ENCODE assay signal across 8 cellular contexts in genomic region chr17:64320613-64321553, GRCh38. TPM values are rescaled to one million over a fixed set of nuclear protein-coding genes. Genes with fewer than 3 reads are reported as not detected.
DNase-seq lines count a peak whose midpoint lies in the region; ATAC-seq, FAIRE-seq and TF ChIP-seq lines count a peak whose summit lies in the region.

No MANE protein-coding gene starts in this region.

- 36% methylated on average over 28 of the region's 28 CpGs for WGBS in HepG2 (ENCODE audit: low lambda C conversion rate)

- no peaks in the 10 kb centered on the region for H3K9me3 ChIP-seq in HepG2 (ENCODE audit: low read length)

- peak overlapping the region; percentile 48 for H3K4me2 ChIP-seq in HepG2 (ENCODE audit: low read depth, low read length)

- CTCF ChIA-PET in HepG2 (lab: Yijun Ruan, JAX; ENCODE audit: low intra/inter-chr PET ratio, low total read pairs): interaction anchor here (0.8 to 1.9 kb wide), 7 partner anchors 10 to 170 kb away, joined by 3 to 42 read pairs (median 4); no protein-coding TSS in a partner anchor

- H2AFZ ChIP-seq in HepG2 (ENCODE audit: low read length): no peak overlapping the region

- H3K4me3 ChIP-seq in HepG2 (replicated peaks in 1 of 3; ENCODE audit: insufficient read depth in 1 of 3, low read depth in 2 of 3, low read length in 3 of 3): no peak overlapping the region

- POLR2A ChIA-PET in HepG2 (lab: Yijun Ruan, JAX): no interaction called here

- TF ChIP-seq POLR2A in HepG2 (IDR thresholded peaks at IDR 0.05; ENCODE audit: insufficient read depth in 1 of 2, low read depth in 2 of 2, low read length in 2 of 2): no peak

- no TSS peak for BruUV-seq in HepG2 (replicated peaks; lab: Mats Ljungman, UMichigan)

- no peak overlapping the region for H3K9ac ChIP-seq in HepG2 (ENCODE audit: insufficient read depth, low read depth, low read length)

- H4K20me1 ChIP-seq in HepG2 (ENCODE audit: insufficient read depth, low read length): no peaks in the 10 kb centered on the region

- H3K27ac ChIP-seq in HepG2 (ENCODE audit: extremely low read length, insufficient read depth, low read length): no peak overlapping the region

- H3K79me2 ChIP-seq in HepG2 (ENCODE audit: insufficient read depth, low read length): no peaks in the 10 kb centered on the region

- FAIRE-seq in HepG2 (lab: Jason Lieb, UNC): peak; percentile 94

- TF ChIP-seq EP300 in HepG2 (IDR thresholded peaks at IDR 0.05; ENCODE audit: low read depth in 2 of 2, low read length in 2 of 2) (no peak), HepG2 (CRISPR knock-in tag; IDR thresholded peaks at IDR 0.05; ENCODE audit: borderline replicate concordance) (no peak)

- DNase-seq in AG08396 (ENCODE audit: low spot score) (peak; percentile 80), H4 (ENCODE audit: low spot score) (peak; percentile 79), NCI-H345 treated with DMSO at 0.1 percent for 48 hours (lab: John Stamatoyannopoulos, UW; ENCODE audit: unreplicated experiment) (peak; percentile 66), cerebellum (ENCODE audit: low spot score) (peak; percentile 85), HepG2 (ENCODE audit: low spot score) (peak; percentile 79)
- DNase-seq in activated CD4-positive, CD25-positive, alpha-beta regulatory T cell treated with anti-CD3 and anti-CD28 coated beads, Interleukin-2, amount 50 U/mL, for 16 hours (ENCODE audit: low read depth, low spot score): peak; percentile 22
- peak; percentile 25 to 26 for DNase-seq in stimulated activated CD4-positive, alpha-beta T cell treated with anti-CD3 and anti-CD28 coated beads, Interleukin-4, amount 100 ng/mL, for 48 hours (ENCODE audit: low read depth in 2 of 2)

- no peaks in the 10 kb centered on the region for H3K27me3 ChIP-seq in HepG2 (ENCODE audit: control insufficient read depth in 1 of 2, insufficient read depth in 2 of 2, low read length in 2 of 2)

- TF ChIP-seq CTCF in HepG2 (CRISPR knock-in tag; IDR thresholded peaks at IDR 0.05): peak; percentile 91

- no peaks in the 10 kb centered on the region for H3K36me3 ChIP-seq in HepG2 (replicated peaks in 1 of 2; ENCODE audit: control insufficient read depth in 1 of 2, insufficient read depth in 2 of 2, low read length in 2 of 2)

- peak; percentile 80 for TF ChIP-seq RAD21 in HepG2 (CRISPR knock-in tag; IDR thresholded peaks at IDR 0.05)

- intact Hi-C loops in HepG2 (cut with micrococcal nuclease; ENCODE audit: unreplicated experiment): loop anchor here (1.0 to 10.0 kb wide), 4 partner anchors 64 to 324 kb away; partner anchors contain the start of gene POLG2

- in situ Hi-C loops in HepG2 (cut with HindIII; ENCODE audit: extremely low pct_ligation_motif_present, low pct_unique_long_range_greater_than_20kb): loop anchor here (25.0 kb wide), 1 partner anchor 316 kb away; no protein-coding TSS in a partner anchor

- ATAC-seq in HepG2 (peak; percentile 72), HG03354 (IDR thresholded peaks at IDR 0.05; ENCODE audit: poor library complexity, severe bottlenecking, unreplicated experiment) (no peak)

- peaks cover 76% of the 10 kb centered on the region for H3K4me1 ChIP-seq in HepG2 (ENCODE audit: insufficient read depth, low read length)

TF ChIP-seq in HepG2, 621 proteins besides CTCF, POLR2A, EP300 and RAD21 (continues in another document):
- no peak for TF ChIP-seq NKX3-1 (CRISPR knock-in tag; IDR thresholded peaks at IDR 0.05)
- TF ChIP-seq, protein P1, sequence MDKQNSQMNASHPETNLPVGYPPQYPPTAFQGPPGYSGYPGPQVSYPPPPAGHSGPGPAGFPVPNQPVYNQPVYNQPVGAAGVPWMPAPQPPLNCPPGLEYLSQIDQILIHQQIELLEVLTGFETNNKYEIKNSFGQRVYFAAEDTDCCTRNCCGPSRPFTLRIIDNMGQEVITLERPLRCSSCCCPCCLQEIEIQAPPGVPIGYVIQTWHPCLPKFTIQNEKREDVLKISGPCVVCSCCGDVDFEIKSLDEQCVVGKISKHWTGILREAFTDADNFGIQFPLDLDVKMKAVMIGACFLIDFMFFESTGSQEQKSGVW (CRISPR knock-in tag; IDR thresholded peaks at IDR 0.05; ENCODE audit: borderline replicate concordance): no peak
- TF ChIP-seq MEIS2 (CRISPR knock-in tag; IDR thresholded peaks at IDR 0.05): peak; percentile 28; the same call in 1 of the 2 replicates
- TF ChIP-seq ZNF280B (CRISPR knock-in tag; IDR thresholded peaks at IDR 0.05; ENCODE audit: borderline replicate concordance): peak; percentile 39; the same call in 1 of the 2 replicates
- TF ChIP-seq ZNF143 (CRISPR knock-in tag; IDR thresholded peaks at IDR 0.05): peak; percentile 59
- TF ChIP-seq THRA (CRISPR knock-in tag; IDR thresholded peaks at IDR 0.05; ENCODE audit: borderline replicate concordance): peak; percentile 40; the same call in 1 of the 2 replicates
- peak; percentile 74; the same call in 1 of the 2 replicates for TF ChIP-seq ZNF33B (CRISPR knock-in tag; IDR thresholded peaks at IDR 0.05)

RNA-seq across cellular contexts. Expression of gene TEX2, which starts 57.8 kb away (rescaled TPM):
- total RNA-seq in H4 (2014; rRNA removed; shearing (Covaris generic)): 11.1 and 11.7 TPM in 2 replicates
- total RNA-seq in cerebellum: 26.9 TPM
- total RNA-seq in HepG2 (2016; rRNA removed; fragmentation: Illumina TruSeq; extraction: Trizol): 33.6 and 37.7 TPM in 2 replicates
- 39.3 and 46.4 TPM in 2 replicates for total RNA-seq in HepG2 (2016; cell fraction: cytosol; rRNA removed; fragmentation: Illumina TruSeq; extraction: Trizol; ENCODE audit: low read depth)
- total RNA-seq in HepG2 (2016; cell fraction: insoluble cytoplasmic fraction; rRNA removed; fragmentation: Illumina TruSeq; extraction: Trizol): 34.0 and 36.8 TPM in 2 replicates
- 31.0 and 33.3 TPM in 2 replicates for total RNA-seq in HepG2 (2016; cell fraction: membrane; rRNA removed; fragmentation: Illumina TruSeq; extraction: Trizol)
- 34.2 and 45.0 TPM in 2 replicates for total RNA-seq in HepG2 (2016; cell fraction: nucleus; rRNA removed; fragmentation: Illumina TruSeq; extraction: Trizol)
- 20.5 and 21.4 TPM in 2 replicates for polyA plus RNA-seq in HepG2 (2011; rRNA removed)
- 16.3 and 20.0 TPM in 2 replicates for polyA plus RNA-seq in HepG2 (2011; cell fraction: cytosol; rRNA removed)
- 17.9 and 18.8 TPM in 2 replicates for polyA plus RNA-seq in HepG2 (2011; cell fraction: nucleus; rRNA removed)
- polyA plus RNA-seq in HepG2 (2012): 19.2 and 20.2 TPM in 2 replicates
- polyA plus RNA-seq in HepG2 (2016; cell fraction: cytosol; fragmentation: Illumina TruSeq; extraction: Trizol; ENCODE audit: low read depth): 3.9 and 4.4 TPM in 2 replicates
- polyA plus RNA-seq in HepG2 (2016; cell fraction: insoluble cytoplasmic fraction; fragmentation: Illumina TruSeq; extraction: Trizol; ENCODE audit: low read depth): 23.0 and 24.7 TPM in 2 replicates
- 10.7 and 11.7 TPM in 2 replicates for polyA plus RNA-seq in HepG2 (2016; cell fraction: membrane; fragmentation: Illumina TruSeq; extraction: Trizol; ENCODE audit: low read depth)
- polyA plus RNA-seq in HepG2 (2016; cell fraction: nucleus; fragmentation: Illumina TruSeq; extraction: Trizol; ENCODE audit: insufficient read depth, low read depth): 36.0 and 41.1 TPM in 2 replicates
- polyA minus RNA-seq in HepG2 (2011; rRNA and poly(A)+ RNA removed; ENCODE audit: low replicate concordance): 27.3 and 38.7 TPM in 2 replicates
- 16.9 and 17.5 TPM in 2 replicates for polyA minus RNA-seq in HepG2 (2011; cell fraction: cytosol; rRNA and poly(A)+ RNA removed)
- 29.2 and 37.3 TPM in 2 replicates for polyA minus RNA-seq in HepG2 (2011; cell fraction: nucleus; rRNA and poly(A)+ RNA removed)

Comparison
In these comparisons a context has a peak if more than half of its experiments do, and no peak if none do; other contexts are left out.
1. DNase-seq: peak in every context shown above with its lines; median percentile 85 in cerebellum; 80 in AG08396; 79 in H4; 79 in HepG2; 66 in NCI-H345 treated with DMSO at 0.1 percent for 48 hours; 26 in stimulated activated CD4-positive, alpha-beta T cell treated with anti-CD3 and anti-CD28 coated beads, Interleukin-4, amount 100 ng/mL, for 48 hours; 22 in activated CD4-positive, CD25-positive, alpha-beta regulatory T cell treated with anti-CD3 and anti-CD28 coated beads, Interleukin-2, amount 50 U/mL, for 16 hours.